ENCODE assay signal across 13 cellular contexts in the genomic region with DNA sequence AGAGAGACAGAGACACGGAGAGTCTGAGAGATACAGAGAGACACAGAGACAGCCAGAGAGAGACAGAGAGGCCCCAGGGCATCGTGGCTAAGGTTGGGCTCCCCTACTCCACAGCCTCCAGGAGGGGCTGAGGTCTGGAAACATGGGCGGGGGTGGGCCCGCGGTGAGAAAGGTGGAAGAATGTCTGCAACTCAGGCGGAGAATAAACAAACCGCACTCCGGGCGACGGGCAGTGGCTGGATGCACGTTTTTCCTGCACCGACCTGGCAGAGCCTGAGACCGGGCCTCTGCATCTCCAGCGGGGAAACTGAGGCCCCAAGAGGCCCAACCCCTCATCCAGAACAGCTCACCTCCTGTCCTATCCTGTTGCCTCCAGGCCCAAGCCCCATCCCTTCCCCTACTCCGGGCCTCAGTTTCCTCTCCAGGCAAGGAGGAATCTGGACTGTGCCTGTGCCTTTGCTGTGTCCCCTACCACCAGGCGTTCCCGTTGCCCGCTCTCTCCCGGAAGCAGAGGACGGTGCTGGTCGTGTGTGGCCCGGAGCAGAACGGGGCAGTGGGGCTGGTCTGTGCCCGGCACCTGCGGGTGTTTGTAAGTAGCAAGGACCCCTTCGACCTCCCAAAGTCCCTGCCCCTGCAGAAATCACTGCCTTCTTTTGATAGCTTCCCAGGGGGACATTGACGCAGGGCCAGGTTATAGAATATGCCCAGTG. TPM values are rescaled to one million over a fixed set of nuclear protein-coding genes. Genes with fewer than 3 reads are reported as not detected.
"Had no signal": no experiment of that assay in that cellular context is flagged by ENCODE, and none has a peak within 500 bp of the region (broad histone marks: within the 10 kb centered on the region; RNA-seq: fewer than 3 reads in every experiment).

No MANE protein-coding gene starts in this region.

- H3K27ac ChIP-seq: ascending aorta, dorsolateral prefrontal cortex, hepatocyte, left ventricle myocardium inferior had no signal

- H3K27ac Mint-ChIP-seq: stimulated activated effector memory CD8-positive, alpha-beta T cell treated with anti-CD3 and anti-CD28 coated beads, Interleukin-12 subunit alpha, Interleukin-12 subunit beta, amount 100 ng/mL, for 72 hours had no signal

- H3K4me3 ChIP-seq: ascending aorta, dorsolateral prefrontal cortex, hepatocyte, left ventricle myocardium inferior had no signal

- H3K9me3 Mint-ChIP-seq: activated CD4-positive, alpha-beta T cell treated with anti-CD3 and anti-CD28 coated beads, Interleukin-2, amount 10 ng/mL, durations not matched to agents 7 days and 5 days; stimulated activated effector memory CD8-positive, alpha-beta T cell treated with anti-CD3 and anti-CD28 coated beads, Interleukin-12 subunit alpha, Interleukin-12 subunit beta, amount 100 ng/mL, for 72 hours had no signal

- FAIRE-seq: urothelium cell line had no signal

- H3K9me3 ChIP-seq: ascending aorta, left ventricle myocardium inferior had no signal

- H3K27me3 ChIP-seq: hepatocyte had no signal

- ATAC-seq: esophagus mucosa; stimulated activated effector memory CD8-positive, alpha-beta T cell treated with anti-CD3 and anti-CD28 coated beads, Interleukin-12 subunit alpha, Interleukin-12 subunit beta, amount 100 ng/mL, for 72 hours had no signal

- H3K36me3 ChIP-seq: left ventricle myocardium inferior had no signal

- H3K4me3 Mint-ChIP-seq: activated CD4-positive, alpha-beta T cell treated with anti-CD3 and anti-CD28 coated beads, Interleukin-2, amount 10 ng/mL, durations not matched to agents 7 days and 5 days; stimulated activated effector memory CD8-positive, alpha-beta T cell treated with anti-CD3 and anti-CD28 coated beads, Interleukin-12 subunit alpha, Interleukin-12 subunit beta, amount 100 ng/mL, for 72 hours had no signal

- DNase-seq: activated CD4-positive, alpha-beta T cell treated with anti-CD3 and anti-CD28 coated beads, Interleukin-2, amount 10 ng/mL, durations not matched to agents 7 days and 5 days; activated CD8-positive, alpha-beta memory T cell treated with anti-CD3 and anti-CD28 coated beads for 24 hours; activated naive CD4-positive, alpha-beta T cell treated with Interleukin-2 at 50 U/mL for 16 hours; dorsolateral prefrontal cortex; left ventricle myocardium inferior; naive B cell; retina had no signal

RNA-seq across cellular contexts. Expression of a gene that starts 3.4 kb away (rescaled TPM):
- total RNA-seq: ascending aorta, esophagus mucosa, kidney epithelial cell had no signal

RNA-seq across cellular contexts. Expression of a gene that starts 19.4 kb away (rescaled TPM):
- total RNA-seq: ascending aorta had no signal
